Comparison of ENCODE assay signal across 8 cellular contexts in genomic region chr20:5557123-5557522, GRCh38. TPM values are rescaled to one million over a fixed set of nuclear protein-coding genes. Genes with fewer than 3 reads are reported as not detected.
DNase-seq lines count a peak whose midpoint lies in the region; ATAC-seq and TF ChIP-seq lines count a peak whose summit lies in the region.

No MANE protein-coding gene starts in this region.

- CTCF ChIA-PET in GM10248 (lab: Yijun Ruan, JAX): interaction anchor here (0.6 to 5.4 kb wide), 26 partner anchors 10 to 286 kb away, joined by 3 to 63 read pairs (median 3); no protein-coding TSS in a partner anchor

- in situ Hi-C loops in T47D (cut with HindIII; ENCODE audit: low pct_unique_long_range_greater_than_20kb, low sequenced_read_pairs): no loop called here

- ATAC-seq in left colon: peak; percentile 71
- ATAC-seq in GM21526 (IDR thresholded peaks at IDR 0.05; ENCODE audit: low FRiP score, unreplicated experiment): no peak

- peak; percentile 69 for TF ChIP-seq CTCF in GM10248 (IDR thresholded peaks at IDR 0.05; ENCODE audit: control extremely low read depth, extremely low read depth, low read depth, missing control alignments)

- intact Hi-C loops in left colon (cut with DNase I, micrococcal nuclease): no loop called here

- POLR2A ChIA-PET in GM10248 (lab: Yijun Ruan, JAX): interaction anchor here (0.5 kb wide), 1 partner anchor 229 kb away, joined by 4 read pairs; no protein-coding TSS in a partner anchor

- peak; percentile 26 for DNase-seq in 8988T
- DNase-seq in GM10248 (ENCODE audit: extremely low spot score): peak; percentile 50
- DNase-seq in LHCN-M2 (ENCODE audit: low read depth): peak; percentile 29
- peak; percentile 18 for DNase-seq in T-helper 9 cell
- DNase-seq in T47D (ENCODE audit: low read depth in 1 of 2, low spot score in 1 of 2): peak; percentile 34 to 63
- DNase-seq in left colon: peak in 1 of 2 donors; percentile 66
- peak; percentile 12 to 33 for DNase-seq in stimulated activated CD8-positive, alpha-beta memory T cell treated with anti-CD3 and anti-CD28 coated beads, Interleukin-2, amount 100 ng/mL, for 48 hours (ENCODE audit: low read depth in 2 of 2)

RNA-seq across cellular contexts. Expression of gene GPCPD1, which starts 53.7 kb away (rescaled TPM):
- total RNA-seq in LHCN-M2 (2014; rRNA removed) (7.2 and 11.5 TPM in 2 replicates), left colon (10 to 100 TPM; 23.6 to 26.0 TPM)
- polyA plus RNA-seq in LHCN-M2 (2012): 2.9 TPM
